In genomic region chr9:122931851-122932199, GRCh38 we compare ENCODE assay signal across 1 cellular context.
TF ChIP-seq lines count a peak whose summit lies in the region.

No MANE protein-coding gene starts in this region.

TF ChIP-seq in HepG2, 621 proteins besides CTCF, POLR2A, EP300 and RAD21:
- TF ChIP-seq ZNF329 (CRISPR knock-in tag; IDR thresholded peaks at IDR 0.05; ENCODE audit: low read depth) = no peak
- TF ChIP-seq RCOR2 (CRISPR knock-in tag; IDR thresholded peaks at IDR 0.05) = no peak
- no peak for TF ChIP-seq SALL1 (CRISPR knock-in tag; IDR thresholded peaks at IDR 0.05)
- TF ChIP-seq NRL (CRISPR knock-in tag; IDR thresholded peaks at IDR 0.05; ENCODE audit: borderline replicate concordance) = no peak
- 0 out of 2 replicates have a peak, but pooled peaks have one; percentile 16 for TF ChIP-seq ZNF510 (CRISPR knock-in tag; IDR thresholded peaks at IDR 0.05; ENCODE audit: low read depth)
- TF ChIP-seq ATF7-NPFF (CRISPR knock-in tag; IDR thresholded peaks at IDR 0.05; ENCODE audit: low read depth) = no peak
- no peak for TF ChIP-seq EED (CRISPR knock-in tag; IDR thresholded peaks at IDR 0.05)
- TF ChIP-seq ZNF367 (CRISPR knock-in tag; IDR thresholded peaks at IDR 0.05; ENCODE audit: borderline replicate concordance) = no peak
- TF ChIP-seq REXO4 (CRISPR knock-in tag; IDR thresholded peaks at IDR 0.05; ENCODE audit: borderline replicate concordance) = no peak
- TF ChIP-seq HIVEP1 (CRISPR knock-in tag; IDR thresholded peaks at IDR 0.05) = no peak
- no peak; the same call in 1 of the 2 replicates for TF ChIP-seq FOSL2 (CRISPR knock-in tag; IDR thresholded peaks at IDR 0.05)
- no peak for TF ChIP-seq HOXA3 (CRISPR knock-in tag; IDR thresholded peaks at IDR 0.05)
- no peak for TF ChIP-seq RBM39 (IDR thresholded peaks at IDR 0.05; ENCODE audit: low read depth, low read length, poor library complexity, severe bottlenecking)
- TF ChIP-seq ZNF441 (CRISPR knock-in tag; IDR thresholded peaks at IDR 0.05; ENCODE audit: borderline replicate concordance) = no peak
- no peak for TF ChIP-seq ZNF639 (CRISPR knock-in tag; conservative IDR thresholded peaks at IDR 0.05)
- TF ChIP-seq MTA1 (CRISPR knock-in tag; IDR thresholded peaks at IDR 0.05; ENCODE audit: borderline replicate concordance) = no peak
- TF ChIP-seq MTF1 (CRISPR knock-in tag; IDR thresholded peaks at IDR 0.05) = no peak
- 0 out of 2 replicates have a peak, but pooled peaks have one; percentile 13 for TF ChIP-seq ELF4 (CRISPR knock-in tag; IDR thresholded peaks at IDR 0.05; ENCODE audit: borderline replicate concordance)
- no peak for TF ChIP-seq ZFP36L1 (CRISPR knock-in tag; IDR thresholded peaks at IDR 0.05)
- TF ChIP-seq POGK (CRISPR knock-in tag; conservative IDR thresholded peaks at IDR 0.05) = no peak
- TF ChIP-seq PRDM10 (CRISPR knock-in tag; IDR thresholded peaks at IDR 0.05; ENCODE audit: low read depth) = no peak
- TF ChIP-seq MNT (IDR thresholded peaks at IDR 0.05) = no peak
- no peak for TF ChIP-seq ZNF713 (CRISPR knock-in tag; IDR thresholded peaks at IDR 0.05)
- TF ChIP-seq ZNF138 (CRISPR knock-in tag; IDR thresholded peaks at IDR 0.05; ENCODE audit: low read depth) = 0 out of 2 replicates have a peak, but pooled peaks have one; percentile 1
- no peak for TF ChIP-seq ISX (CRISPR knock-in tag; conservative IDR thresholded peaks at IDR 0.05)
- 0 out of 2 replicates have a peak, but pooled peaks have one; percentile 9 for TF ChIP-seq GMEB1 (CRISPR knock-in tag; IDR thresholded peaks at IDR 0.05; ENCODE audit: borderline replicate concordance)
- peak; percentile 13; the same call in 1 of the 2 replicates for TF ChIP-seq KAT7 (CRISPR knock-in tag; IDR thresholded peaks at IDR 0.05; ENCODE audit: borderline replicate concordance)
- TF ChIP-seq ZNF75D (CRISPR knock-in tag; IDR thresholded peaks at IDR 0.05; ENCODE audit: borderline replicate concordance) = no peak
- no peak for TF ChIP-seq KDM4B (CRISPR knock-in tag; IDR thresholded peaks at IDR 0.05)
- TF ChIP-seq ZNF503 (CRISPR knock-in tag; IDR thresholded peaks at IDR 0.05) = no peak
- TF ChIP-seq SAP130 (CRISPR knock-in tag; IDR thresholded peaks at IDR 0.05; ENCODE audit: low read depth) = 0 out of 2 replicates have a peak, but pooled peaks have one; percentile 4
- no peak for TF ChIP-seq CREB1 (IDR thresholded peaks at IDR 0.05)
- peak; percentile 1; the same call in 1 of the 2 replicates for TF ChIP-seq CREB1 (CRISPR knock-in tag; IDR thresholded peaks at IDR 0.05)
- no peak for TF ChIP-seq HCFC1 (IDR thresholded peaks at IDR 0.05; ENCODE audit: low read depth, low read length)
- no peak for TF ChIP-seq ZNF136 (CRISPR knock-in tag; IDR thresholded peaks at IDR 0.05; ENCODE audit: low read depth)
- no peak for TF ChIP-seq ZNF691 (CRISPR knock-in tag; IDR thresholded peaks at IDR 0.05; ENCODE audit: borderline replicate concordance, low read depth)
- TF ChIP-seq ZNF142 (CRISPR knock-in tag; IDR thresholded peaks at IDR 0.05) = no peak
- no peak for TF ChIP-seq ZNF772 (CRISPR knock-in tag; IDR thresholded peaks at IDR 0.05)
- no peak for TF ChIP-seq SRY (CRISPR knock-in tag; IDR thresholded peaks at IDR 0.05)
- peak; percentile 6 for TF ChIP-seq ASH2L (IDR thresholded peaks at IDR 0.05; ENCODE audit: insufficient read length, low read depth, low read length)
- no peak for TF ChIP-seq ZNF547 (CRISPR knock-in tag; IDR thresholded peaks at IDR 0.05)
- TF ChIP-seq ARNT2 (CRISPR knock-in tag; IDR thresholded peaks at IDR 0.05; ENCODE audit: low read depth) = no peak
- TF ChIP-seq ZBTB3 (CRISPR knock-in tag; IDR thresholded peaks at IDR 0.05; ENCODE audit: borderline replicate concordance, low read depth) = no peak
- no peak for TF ChIP-seq ZFP90 (CRISPR knock-in tag; IDR thresholded peaks at IDR 0.05; ENCODE audit: borderline replicate concordance)
- no peak for TF ChIP-seq MAZ (IDR thresholded peaks at IDR 0.05; ENCODE audit: borderline replicate concordance, low read depth, low read length)
- TF ChIP-seq MAZ (CRISPR knock-in tag; IDR thresholded peaks at IDR 0.05; ENCODE audit: low read depth) = peak; percentile 19; the same call in 1 of the 2 replicates
- TF ChIP-seq REPIN1 (CRISPR knock-in tag; IDR thresholded peaks at IDR 0.05; ENCODE audit: borderline replicate concordance, low read depth) = no peak
- TF ChIP-seq KLF16 (CRISPR knock-in tag; IDR thresholded peaks at IDR 0.05) = no peak
- TF ChIP-seq ZNF777 (CRISPR knock-in tag; IDR thresholded peaks at IDR 0.05) = 0 out of 2 replicates have a peak, but pooled peaks have one; percentile 1
